ENCODE assay signal across 11 cellular contexts in genomic region chr13:65656740-65657329, GRCh38.
DNase-seq lines count a peak whose midpoint lies in the region; ATAC-seq and TF ChIP-seq lines count a peak whose summit lies in the region.
"Had no signal": no experiment of that assay in that cellular context is flagged by ENCODE, and none has a peak within 500 bp of the region (broad histone marks: within the 10 kb centered on the region; RNA-seq: fewer than 3 reads in every experiment).

No MANE protein-coding gene starts in this region.

- DNase-seq in NCI-H69 (lab: John Stamatoyannopoulos, UW) (peak; percentile 68), coronary artery (ENCODE audit: low spot score) (no peak), osteocyte (ENCODE audit: extremely low spot score, unreplicated experiment) (no peak), ureter (ENCODE audit: low spot score) (no peak), GM13976 (ENCODE audit: low spot score) (no peak), glomerular visceral epithelial cell (ENCODE audit: extremely low spot score) (no peak)
- DNase-seq: activated effector memory CD4-positive, alpha-beta T cell treated with Interleukin-2 at 50 U/mL for 16 hours; NCI-H510A; stimulated activated naive CD8-positive, alpha-beta T cell treated with anti-CD3 and anti-CD28 coated beads, Interleukin-15, Interleukin-2, amounts not matched to agents 100 U/mL and 50 U/mL, for 24 hours had no signal

- peaks cover 31% of the 10 kb centered on the region for H3K4me1 Mint-ChIP-seq in osteocyte (ENCODE audit: unreplicated experiment)
- no peaks in the 10 kb centered on the region for H3K4me1 Mint-ChIP-seq in activated T-helper 17 cell treated with anti-CD3 and anti-CD28 coated beads, Interleukin-2, amount 50 U/mL, for 72 hours

- no peak overlapping the region for H3K27ac ChIP-seq in coronary artery

- H3K36me3 Mint-ChIP-seq in osteocyte (ENCODE audit: unreplicated experiment): peaks cover 1% of the 10 kb centered on the region
- H3K36me3 Mint-ChIP-seq in activated T-helper 17 cell treated with anti-CD3 and anti-CD28 coated beads, Interleukin-2, amount 50 U/mL, for 72 hours (ENCODE audit: low read depth): no peaks in the 10 kb centered on the region

- no peaks in the 10 kb centered on the region for H3K27me3 Mint-ChIP-seq in osteocyte (ENCODE audit: unreplicated experiment)
- H3K27me3 Mint-ChIP-seq in activated T-helper 17 cell treated with anti-CD3 and anti-CD28 coated beads, Interleukin-2, amount 50 U/mL, for 72 hours: no peaks in the 10 kb centered on the region

- no peak for ATAC-seq in activated T-helper 17 cell treated with anti-CD3 and anti-CD28 coated beads, Interleukin-2, amount 50 U/mL, for 72 hours (replicated peaks)
- ATAC-seq: stimulated activated naive CD8-positive, alpha-beta T cell treated with anti-CD3 and anti-CD28 coated beads, Interleukin-15, Interleukin-2, amounts not matched to agents 100 U/mL and 50 U/mL, for 24 hours had no signal

- H3K9me3 Mint-ChIP-seq in osteocyte (ENCODE audit: unreplicated experiment): peaks cover 6% of the 10 kb centered on the region
- H3K9me3 Mint-ChIP-seq in activated T-helper 17 cell treated with anti-CD3 and anti-CD28 coated beads, Interleukin-2, amount 50 U/mL, for 72 hours: peaks cover 4% of the 10 kb centered on the region

- in situ Hi-C loops in GM13976 (cut with MboI; ENCODE audit: low sequenced_read_pairs, unreplicated experiment): no loop called here

- H3K27ac Mint-ChIP-seq in osteocyte (ENCODE audit: unreplicated experiment): no peak overlapping the region
- no peak overlapping the region for H3K27ac Mint-ChIP-seq in activated T-helper 17 cell treated with anti-CD3 and anti-CD28 coated beads, Interleukin-2, amount 50 U/mL, for 72 hours

- H3K4me3 ChIP-seq in coronary artery: no peak overlapping the region

- H3K4me3 Mint-ChIP-seq in osteocyte (ENCODE audit: unreplicated experiment): no peak overlapping the region
- no peak overlapping the region for H3K4me3 Mint-ChIP-seq in activated T-helper 17 cell treated with anti-CD3 and anti-CD28 coated beads, Interleukin-2, amount 50 U/mL, for 72 hours

- TF ChIP-seq CTCF in GM12872 (IDR thresholded peaks at IDR 0.05; ENCODE audit: insufficient read depth, low read depth, low read length): peak; percentile 24; the same call in 1 of the 3 replicates
- peak; percentile 23 for TF ChIP-seq CTCF in coronary artery (IDR thresholded peaks at IDR 0.05)
- TF ChIP-seq CTCF in osteocyte (IDR thresholded peaks at IDR 0.05): peak; percentile 76
- no peak for TF ChIP-seq CTCF in GM13976 (IDR thresholded peaks at IDR 0.05; ENCODE audit: borderline replicate concordance, control extremely low read depth, extremely low read depth, insufficient read depth, missing control alignments)
